In the genomic region with DNA sequence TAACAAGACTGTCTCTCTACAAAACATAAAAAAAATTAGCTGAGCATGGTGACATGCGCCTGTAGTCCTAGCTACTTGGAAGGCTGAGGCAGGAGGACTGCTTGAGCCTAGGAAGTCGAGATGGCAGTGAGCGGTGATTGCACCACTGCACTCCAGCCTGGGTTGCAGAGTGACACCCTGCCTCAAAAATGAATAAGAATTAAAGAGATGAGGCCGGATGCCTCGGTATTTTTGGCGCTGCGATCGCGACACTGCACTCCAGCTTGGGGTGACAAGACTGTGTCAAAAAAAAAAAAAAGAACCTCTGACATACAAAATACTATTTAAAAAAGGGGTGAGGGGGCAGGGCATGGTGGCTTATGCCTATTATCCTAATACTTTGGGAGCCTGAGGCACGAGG, we compare ENCODE assay signal across 13 cellular contexts. TPM values are rescaled to one million over a fixed set of nuclear protein-coding genes. Genes with fewer than 3 reads are reported as not detected.
DNase-seq lines count a peak whose midpoint lies in the region; ATAC-seq, FAIRE-seq and TF ChIP-seq lines count a peak whose summit lies in the region.
"Had no signal": no experiment of that assay in that cellular context is flagged by ENCODE, and none has a peak within 500 bp of the region (broad histone marks: within the 10 kb centered on the region; RNA-seq: fewer than 3 reads in every experiment).

No MANE protein-coding gene starts in this region.

- POLR2A ChIA-PET in HepG2 (lab: Yijun Ruan, JAX), result no interaction called here

- peak overlapping the region; percentile 49 for H3K27ac Mint-ChIP-seq in T-helper 1 cell treated with Interleukin-12 subunit alpha and Interleukin-12 subunit beta and Interleukin-4 antibody, amounts not matched to agents 30 μg/mL and 1 μg/mL, for 36 hours
- H3K27ac Mint-ChIP-seq in effector memory CD8-positive, alpha-beta T cell, result peak overlapping the region; percentile 93 to 100
- H3K27ac Mint-ChIP-seq in Calu3 (ENCODE audit: unreplicated experiment), result no peak overlapping the region

- no peak for ATAC-seq in HepG2
- no peak for ATAC-seq in right lobe of liver
- peak; percentile 74 for ATAC-seq in effector memory CD8-positive, alpha-beta T cell (replicated peaks)

- no peak for TF ChIP-seq RAD21 in HepG2 (CRISPR knock-in tag; IDR thresholded peaks at IDR 0.05)

- peaks cover 64% of the 10 kb centered on the region for H3K4me1 ChIP-seq in HepG2 (ENCODE audit: insufficient read depth, low read length)
- H3K4me1 ChIP-seq in right lobe of liver, result peaks cover 0 to 68% (median 14%) of the 10 kb centered on the region in 4 donors
- H3K4me1 ChIP-seq in subcutaneous abdominal adipose tissue (ENCODE audit: control insufficient read depth in 5 of 5, insufficient read depth in 5 of 5, low read length in 5 of 5), result peaks cover 4 to 66% (median 58%) of the 10 kb centered on the region in 5 donors

- peaks cover 98% of the 10 kb centered on the region for H3K79me2 ChIP-seq in HepG2 (ENCODE audit: insufficient read depth, low read length)

- TF ChIP-seq POLR2A in HepG2 (IDR thresholded peaks at IDR 0.05; ENCODE audit: insufficient read depth in 1 of 2, low read depth in 2 of 2, low read length in 2 of 2) (no peak), right lobe of liver (IDR thresholded peaks at IDR 0.05) (no peak)

- H3K27me3 Mint-ChIP-seq in T-helper 1 cell treated with Interleukin-12 subunit alpha and Interleukin-12 subunit beta and Interleukin-4 antibody, amounts not matched to agents 30 μg/mL and 1 μg/mL, for 36 hours (ENCODE audit: low read depth), result no peaks in the 10 kb centered on the region
- no peaks in the 10 kb centered on the region for H3K27me3 Mint-ChIP-seq in effector memory CD8-positive, alpha-beta T cell
- no peaks in the 10 kb centered on the region for H3K27me3 Mint-ChIP-seq in Calu3 (ENCODE audit: unreplicated experiment)

- H3K4me3 ChIP-seq in HepG2 (replicated peaks in 1 of 3; ENCODE audit: insufficient read depth in 1 of 3, low read depth in 2 of 3, low read length in 3 of 3), result no peak overlapping the region
- H3K4me3 ChIP-seq in right lobe of liver, result no peak overlapping the region
- H3K4me3 ChIP-seq in subcutaneous abdominal adipose tissue (ENCODE audit: low read depth in 1 of 5, low read length in 5 of 5), result peak overlapping the region in 3 of 5 donors; percentile 26 to 36 (median 35)

- peaks cover 56% of the 10 kb centered on the region for H3K4me1 Mint-ChIP-seq in T-helper 1 cell treated with Interleukin-12 subunit alpha and Interleukin-12 subunit beta and Interleukin-4 antibody, amounts not matched to agents 30 μg/mL and 1 μg/mL, for 36 hours (ENCODE audit: low read depth)
- peaks cover 48 to 66% of the 10 kb centered on the region in 2 donors for H3K4me1 Mint-ChIP-seq in effector memory CD8-positive, alpha-beta T cell (ENCODE audit: low read depth in 2 of 2)
- H3K4me1 Mint-ChIP-seq in Calu3 (ENCODE audit: low read depth, unreplicated experiment), result peaks cover 17% of the 10 kb centered on the region

- H3K36me3 ChIP-seq in HepG2 (replicated peaks in 1 of 2; ENCODE audit: control insufficient read depth in 1 of 2, insufficient read depth in 2 of 2, low read length in 2 of 2) (peaks cover 3 to 15% of the 10 kb centered on the region in 2 experiments; a peak in 4 of 5 replicates), right lobe of liver (peaks cover 0 to 10% (median 0%) of the 10 kb centered on the region in 4 donors), subcutaneous abdominal adipose tissue (ENCODE audit: control insufficient read depth in 5 of 5, insufficient read depth in 5 of 5, low read length in 5 of 5) (peaks cover 0 to 8% (median 7%) of the 10 kb centered on the region in 5 donors)

- H3K9me3 ChIP-seq in HepG2 (ENCODE audit: low read length) (no peaks in the 10 kb centered on the region), right lobe of liver (no peaks in the 10 kb centered on the region), subcutaneous abdominal adipose tissue (ENCODE audit: control insufficient read depth in 5 of 5, low read length in 5 of 5) (no peaks in the 10 kb centered on the region)

- TF ChIP-seq CTCF in HepG2 (CRISPR knock-in tag; IDR thresholded peaks at IDR 0.05) (no peak), right lobe of liver (IDR thresholded peaks at IDR 0.05) (no peak), Calu3 (IDR thresholded peaks at IDR 0.05; ENCODE audit: unreplicated experiment) (no peak)

- peak overlapping the region; percentile 99 for H3K4me3 Mint-ChIP-seq in T-helper 1 cell treated with Interleukin-12 subunit alpha and Interleukin-12 subunit beta and Interleukin-4 antibody, amounts not matched to agents 30 μg/mL and 1 μg/mL, for 36 hours
- H3K4me3 Mint-ChIP-seq in effector memory CD8-positive, alpha-beta T cell, result peak overlapping the region; percentile 99 to 100
- no peak overlapping the region for H3K4me3 Mint-ChIP-seq in Calu3 (ENCODE audit: low read depth, unreplicated experiment)

- intact Hi-C loops in HepG2 (cut with micrococcal nuclease; ENCODE audit: unreplicated experiment), result no loop called here
- intact Hi-C loops in right lobe of liver (cut with DNase I), result no loop called here
- intact Hi-C loops in Calu3 (cut with micrococcal nuclease; ENCODE audit: unreplicated experiment), result no loop called here

- H3K9ac ChIP-seq in HepG2 (ENCODE audit: insufficient read depth, low read depth, low read length) (no peak overlapping the region), subcutaneous abdominal adipose tissue (ENCODE audit: low read length in 5 of 5) (no peak overlapping the region)

- no TSS peak for BruUV-seq in HepG2 (replicated peaks; lab: Mats Ljungman, UMichigan)
- BruUV-seq in Calu3 (replicated peaks; lab: Mats Ljungman, UMichigan), result no TSS peak

- H3K4me2 ChIP-seq in HepG2 (ENCODE audit: low read depth, low read length), result 0 out of 2 replicates have a peak overlapping the region, but pooled peaks have one; percentile 23

- CTCF ChIA-PET in HepG2 (lab: Yijun Ruan, JAX; ENCODE audit: low intra/inter-chr PET ratio, low total read pairs) (no interaction called here), Calu3 (lab: Charles Lee) (interaction anchor here (0.6 kb wide), 1 partner anchor 31 kb away, joined by 4 read pairs; no protein-coding TSS in a partner anchor)

- H3K27me3 ChIP-seq in HepG2 (ENCODE audit: control insufficient read depth in 1 of 2, insufficient read depth in 2 of 2, low read length in 2 of 2) (no peaks in the 10 kb centered on the region), right lobe of liver (no peaks in the 10 kb centered on the region), subcutaneous abdominal adipose tissue (ENCODE audit: control insufficient read depth in 5 of 5, insufficient read depth in 4 of 5, low read length in 5 of 5) (no peaks in the 10 kb centered on the region)

- in situ Hi-C loops in HepG2 (cut with HindIII; ENCODE audit: extremely low pct_ligation_motif_present, low pct_unique_long_range_greater_than_20kb), result no loop called here

- H4K20me1 ChIP-seq in HepG2 (ENCODE audit: insufficient read depth, low read length), result peaks cover 88% of the 10 kb centered on the region

- H3K9me3 Mint-ChIP-seq in T-helper 1 cell treated with Interleukin-12 subunit alpha and Interleukin-12 subunit beta and Interleukin-4 antibody, amounts not matched to agents 30 μg/mL and 1 μg/mL, for 36 hours, result no peaks in the 10 kb centered on the region
- no peaks in the 10 kb centered on the region for H3K9me3 Mint-ChIP-seq in effector memory CD8-positive, alpha-beta T cell
- H3K9me3 Mint-ChIP-seq in Calu3 (ENCODE audit: low read depth, unreplicated experiment), result no peaks in the 10 kb centered on the region

- TF ChIP-seq EP300 in HepG2 (IDR thresholded peaks at IDR 0.05; ENCODE audit: low read depth in 2 of 2, low read length in 2 of 2) (no peak), HepG2 (CRISPR knock-in tag; IDR thresholded peaks at IDR 0.05; ENCODE audit: borderline replicate concordance) (no peak)

- no peak overlapping the region for H3K27ac ChIP-seq in HepG2 (ENCODE audit: extremely low read length, insufficient read depth, low read length)
- H3K27ac ChIP-seq in right lobe of liver, result no peak overlapping the region
- no peak overlapping the region for H3K27ac ChIP-seq in subcutaneous abdominal adipose tissue (ENCODE audit: low read depth, low read length)

- DNase-seq in HepG2 (ENCODE audit: low spot score), result no peak
- DNase-seq in right lobe of liver, result no peak
- DNase-seq in effector memory CD8-positive, alpha-beta T cell, result peak; percentile 27 to 39 (median 33)
- no peak for DNase-seq in cerebellar nuclear complex (lab: John Stamatoyannopoulos, UW)
- DNase-seq in NCI-H128 (lab: John Stamatoyannopoulos, UW; ENCODE audit: unreplicated experiment), result no peak
- DNase-seq in Calu3, result no peak
- DNase-seq: activated CD4-positive, alpha-beta T cell treated with anti-CD3 and anti-CD28 coated beads for 4 hours; GOT3; NCI-H1436; OCI-M1 had no signal

- no peak overlapping the region for H2AFZ ChIP-seq in HepG2 (ENCODE audit: low read length)

- no peak for FAIRE-seq in HepG2 (lab: Jason Lieb, UNC)
- FAIRE-seq: GM18507 had no signal

- 91% methylated on average over 10 of the region's 10 CpGs for WGBS in HepG2 (ENCODE audit: low lambda C conversion rate)
- 63% methylated on average over 10 of the region's 10 CpGs for WGBS in right lobe of liver (ENCODE audit: insufficient coverage, low coverage, low lambda C conversion rate, missing lambda C conversion rate)

- H3K36me3 Mint-ChIP-seq in T-helper 1 cell treated with Interleukin-12 subunit alpha and Interleukin-12 subunit beta and Interleukin-4 antibody, amounts not matched to agents 30 μg/mL and 1 μg/mL, for 36 hours (ENCODE audit: low read depth), result peaks cover 54% of the 10 kb centered on the region
- peaks cover 59% of the 10 kb centered on the region for H3K36me3 Mint-ChIP-seq in effector memory CD8-positive, alpha-beta T cell (ENCODE audit: insufficient read depth)
- peaks cover 73% of the 10 kb centered on the region for H3K36me3 Mint-ChIP-seq in Calu3 (ENCODE audit: insufficient read depth, unreplicated experiment)

RNA-seq across cellular contexts. Expression of gene GPBP1, which starts 7.3 kb away (rescaled TPM):
- total RNA-seq in HepG2 (2016; rRNA removed; fragmentation: Illumina TruSeq; extraction: Trizol) (72.2 and 101 TPM in 2 replicates), right lobe of liver (10 to 100 TPM; 19.5 to 28.2 (median 24.9) TPM), Calu3 (2022) (105 and 107 TPM in 2 replicates)
- total RNA-seq in HepG2 (2016; cell fraction: cytosol; rRNA removed; fragmentation: Illumina TruSeq; extraction: Trizol; ENCODE audit: low read depth), result 66.3 and 69.1 TPM in 2 replicates
- total RNA-seq in HepG2 (2016; cell fraction: insoluble cytoplasmic fraction; rRNA removed; fragmentation: Illumina TruSeq; extraction: Trizol), result 70.0 and 97.0 TPM in 2 replicates
- 43.3 and 49.9 TPM in 2 replicates for total RNA-seq in HepG2 (2016; cell fraction: membrane; rRNA removed; fragmentation: Illumina TruSeq; extraction: Trizol)
- 71.5 and 77.9 TPM in 2 replicates for total RNA-seq in HepG2 (2016; cell fraction: nucleus; rRNA removed; fragmentation: Illumina TruSeq; extraction: Trizol)
- polyA plus RNA-seq in HepG2 (2011; rRNA removed), result 22.4 and 27.1 TPM in 2 replicates
- polyA plus RNA-seq in HepG2 (2011; cell fraction: cytosol; rRNA removed), result 8.1 and 15.4 TPM in 2 replicates
- 13.5 and 16.6 TPM in 2 replicates for polyA plus RNA-seq in HepG2 (2011; cell fraction: nucleus; rRNA removed)
- polyA plus RNA-seq in HepG2 (2012), result 37.4 and 42.2 TPM in 2 replicates
- polyA plus RNA-seq in HepG2 (2016; cell fraction: cytosol; fragmentation: Illumina TruSeq; extraction: Trizol; ENCODE audit: low read depth), result 2.8 and 3.5 TPM in 2 replicates
- polyA plus RNA-seq in HepG2 (2016; cell fraction: insoluble cytoplasmic fraction; fragmentation: Illumina TruSeq; extraction: Trizol; ENCODE audit: low read depth), result 68.2 and 77.7 TPM in 2 replicates
- 12.7 and 15.4 TPM in 2 replicates for polyA plus RNA-seq in HepG2 (2016; cell fraction: membrane; fragmentation: Illumina TruSeq; extraction: Trizol; ENCODE audit: low read depth)
- 97.7 and 101 TPM in 2 replicates for polyA plus RNA-seq in HepG2 (2016; cell fraction: nucleus; fragmentation: Illumina TruSeq; extraction: Trizol; ENCODE audit: insufficient read depth, low read depth)
- polyA minus RNA-seq in HepG2 (2011; rRNA and poly(A)+ RNA removed; ENCODE audit: low replicate concordance), result 7.1 and 12.3 TPM in 2 replicates
- polyA minus RNA-seq in HepG2 (2011; cell fraction: cytosol; rRNA and poly(A)+ RNA removed), result 23.4 and 24.7 TPM in 2 replicates
- polyA minus RNA-seq in HepG2 (2011; cell fraction: nucleus; rRNA and poly(A)+ RNA removed), result 86.4 and 87.5 TPM in 2 replicates

Comparison
In these comparisons a context has a peak if more than half of its experiments do, and no peak if none do; other contexts are left out.
1. DNase-seq: peak in effector memory CD8-positive, alpha-beta T cell (3 of 3); none in HepG2 (single experiment), right lobe of liver (0 of 3), cerebellar nuclear complex (0 of 2), NCI-H128 (single experiment) and Calu3 (single experiment).
2. H3K4me3 ChIP-seq: peak in subcutaneous abdominal adipose tissue (3 of 5); none in HepG2 (0 of 3) and right lobe of liver (0 of 3).